ENCODE assay signal across 22 cellular contexts in the genomic region with DNA sequence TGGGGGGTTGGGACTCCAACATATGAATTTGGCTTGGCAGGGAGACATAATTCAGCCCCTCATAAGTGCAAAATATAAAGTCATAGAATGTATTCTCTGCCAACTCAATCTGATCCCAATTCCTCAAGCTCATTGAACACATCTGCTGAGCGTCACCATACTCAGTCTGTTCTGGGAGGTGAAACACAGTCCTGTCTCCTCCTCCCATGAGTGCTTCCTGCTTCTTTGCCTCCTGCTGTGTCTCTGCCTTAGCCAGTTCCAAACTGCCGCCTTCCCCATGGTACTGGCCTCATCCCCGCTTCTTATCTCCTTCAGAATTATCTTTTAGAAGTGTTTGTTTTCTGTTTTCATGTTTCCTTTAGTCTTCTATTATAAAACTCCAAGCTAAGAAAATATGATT.
"Had no signal": no experiment of that assay in that cellular context is flagged by ENCODE, and none has a peak within 500 bp of the region (broad histone marks: within the 10 kb centered on the region; RNA-seq: fewer than 3 reads in every experiment).

No MANE protein-coding gene starts in this region.

- H3K4me3 ChIP-seq: PC-9, Peyer's patch, SJCRH30 had no signal

- H3K27me3 ChIP-seq: Peyer's patch had no signal

- H3K4me2 ChIP-seq: PC-9 had no signal

- H3K36me3 ChIP-seq: Peyer's patch, SJCRH30 had no signal

- H3K4me1 ChIP-seq: Peyer's patch, SJCRH30 had no signal

- ATAC-seq: SK-N-SH treated with all-trans-retinoic acid at 6 μM for 48 hours had no signal

- H3K27ac ChIP-seq: HL-60, PC-9, Peyer's patch, SJCRH30 had no signal

- H3K9me3 ChIP-seq: Peyer's patch, SJCRH30 had no signal

- DNase-seq: KBM-7, MV-4-11, NCI-H1048, NCI-H1105, NCI-H1417, NCI-H1436 treated with DMSO at 0.1 percent for 48 hours, NCI-H1694, NCI-H187 treated with DMSO at 0.1 percent for 48 hours, NCI-H2029 treated with DMSO at 0.1 percent for 48 hours, NCI-H226, NCI-H446, NCI-H510A, NCI-H524 treated with DMSO at 0.1 percent for 48 hours, NCI-H69, NCI-H774, OCI-M1, PC-9, Peyer's patch, SHP77 treated with DMSO at 0.1 percent for 48 hours, SJCRH30 had no signal
